23 cellular contexts compared by ENCODE assay signal in genomic region chr21:38256599-38257302, GRCh38. TPM values are rescaled to one million over a fixed set of nuclear protein-coding genes. Genes with fewer than 3 reads are reported as not detected.
DNase-seq lines count a peak whose midpoint lies in the region; ATAC-seq, FAIRE-seq and TF ChIP-seq lines count a peak whose summit lies in the region.
"Had no signal": no experiment of that assay in that cellular context is flagged by ENCODE, and none has a peak within 500 bp of the region (broad histone marks: within the 10 kb centered on the region; RNA-seq: fewer than 3 reads in every experiment).

TSS of gene KCNJ15 (plus strand) at chr21:38256991. CDS start at chr21:38299262, 42,271 bp downstream.

- peaks cover 11% of the 10 kb centered on the region for H3K4me1 ChIP-seq in lower lobe of right lung
- peaks cover 5% of the 10 kb centered on the region for H3K4me1 ChIP-seq in smooth muscle cell (ENCODE audit: low read depth)
- H3K4me1 ChIP-seq: HAP-1 had no signal

- H3K27ac Mint-ChIP-seq in Calu3 (ENCODE audit: unreplicated experiment): peak within 1 kb of the TSS; percentile 85
- H3K27ac Mint-ChIP-seq: activated CD4-positive, alpha-beta memory T cell treated with anti-CD3 and anti-CD28 coated beads for 36 hours; immature natural killer cell; natural killer cell had no signal

- peak; percentile 49 to 57 for ATAC-seq in lower lobe of right lung
- no peak for ATAC-seq in HG03520 (IDR thresholded peaks at IDR 0.05; ENCODE audit: unreplicated experiment)
- ATAC-seq: heart right ventricle, natural killer cell had no signal

- no peak for TF ChIP-seq CTCF in Calu3 (IDR thresholded peaks at IDR 0.05; ENCODE audit: unreplicated experiment)
- TF ChIP-seq CTCF in bronchial epithelial cell (IDR thresholded peaks at IDR 0.05; ENCODE audit: insufficient read depth, low read length, severe bottlenecking): no peak
- TF ChIP-seq CTCF in lower lobe of right lung (IDR thresholded peaks at IDR 0.05): no peak
- no peak for TF ChIP-seq CTCF in smooth muscle cell (IDR thresholded peaks at IDR 0.05; ENCODE audit: borderline replicate concordance, insufficient read depth, poor library complexity, severe bottlenecking)
- TF ChIP-seq CTCF in GM13977 (IDR thresholded peaks at IDR 0.05; ENCODE audit: extremely low read depth, insufficient read depth, missing control alignments): no peak

- no peaks in the 10 kb centered on the region for H3K27me3 ChIP-seq in bronchial epithelial cell (ENCODE audit: control insufficient read depth, insufficient read depth, low read length)
- no peaks in the 10 kb centered on the region for H3K27me3 ChIP-seq in lower lobe of right lung (ENCODE audit: low read depth)
- H3K27me3 ChIP-seq in smooth muscle cell (ENCODE audit: low read depth): no peaks in the 10 kb centered on the region

- H3K4me3 ChIP-seq in bronchial epithelial cell (ENCODE audit: low read depth, low read length): peak within 1 kb of the TSS; percentile 59
- H3K4me3 ChIP-seq in lower lobe of right lung: peak within 1 kb of the TSS; percentile 44
- H3K4me3 ChIP-seq in smooth muscle cell: peak within 1 kb of the TSS; percentile 17
- H3K4me3 ChIP-seq: HAP-1, MG63 had no signal

- no peaks in the 10 kb centered on the region for H3K9me3 Mint-ChIP-seq in Calu3 (ENCODE audit: low read depth, unreplicated experiment)
- H3K9me3 Mint-ChIP-seq: activated CD4-positive, alpha-beta memory T cell treated with anti-CD3 and anti-CD28 coated beads for 36 hours; natural killer cell had no signal

- H3K4me1 Mint-ChIP-seq in Calu3 (ENCODE audit: low read depth, unreplicated experiment): peaks cover 57% of the 10 kb centered on the region
- H3K4me1 Mint-ChIP-seq: immature natural killer cell, natural killer cell had no signal

- WGBS in smooth muscle cell (ENCODE audit: low lambda C conversion rate): 82% methylated on average over 5 of the region's 5 CpGs

- H4K20me1 ChIP-seq in smooth muscle cell (ENCODE audit: low read depth): no peaks in the 10 kb centered on the region

- in situ Hi-C loops in GM13977 (cut with MboI; ENCODE audit: low pct_unique_long_range_greater_than_20kb, low sequenced_read_pairs, unreplicated experiment): no loop called here

- H3F3A ChIP-seq in smooth muscle cell (ENCODE audit: low read depth): peaks cover 3% of the 10 kb centered on the region

- H2AFZ ChIP-seq in smooth muscle cell (ENCODE audit: low read depth): no peak within 1 kb of the TSS

- no peaks in the 10 kb centered on the region for H3K27me3 Mint-ChIP-seq in Calu3 (ENCODE audit: unreplicated experiment)

- peak within 1 kb of the TSS; percentile 82 for H3K4me3 Mint-ChIP-seq in Calu3 (ENCODE audit: low read depth, unreplicated experiment)
- H3K4me3 Mint-ChIP-seq: activated CD4-positive, alpha-beta memory T cell treated with anti-CD3 and anti-CD28 coated beads for 36 hours; immature natural killer cell; natural killer cell had no signal

- no peak within 1 kb of the TSS for H3K9ac ChIP-seq in smooth muscle cell (ENCODE audit: low read depth)

- H3K36me3 ChIP-seq in bronchial epithelial cell (ENCODE audit: control insufficient read depth, insufficient read depth, low read length) (no peaks in the 10 kb centered on the region), lower lobe of right lung (no peaks in the 10 kb centered on the region), smooth muscle cell (ENCODE audit: low read depth) (no peaks in the 10 kb centered on the region)
- H3K36me3 ChIP-seq: HAP-1, heart right ventricle, MG63, WERI-Rb-1 had no signal

- H3K36me3 Mint-ChIP-seq in Calu3 (ENCODE audit: insufficient read depth, unreplicated experiment): peaks cover 20% of the 10 kb centered on the region
- H3K36me3 Mint-ChIP-seq: activated CD4-positive, alpha-beta memory T cell treated with anti-CD3 and anti-CD28 coated beads for 36 hours; immature natural killer cell; natural killer cell had no signal

- BruUV-seq in Calu3 (replicated peaks; lab: Mats Ljungman, UMichigan): no TSS peak

- DNase-seq in Calu3 (no peak), bronchial epithelial cell (ENCODE audit: low read depth) (peak; percentile 90), lower lobe of right lung (no peak), smooth muscle cell (lab: John Stamatoyannopoulos, UW; ENCODE audit: unreplicated experiment) (no peak), GM13977 (ENCODE audit: low spot score) (no peak), LoVo (ENCODE audit: low spot score) (no peak), NCI-H748 treated with DMSO at 0.1 percent for 48 hours (lab: John Stamatoyannopoulos, UW) (no peak)
- DNase-seq: activated CD4-positive, alpha-beta memory T cell treated with anti-CD3 and anti-CD28 coated beads for 36 hours; activated T-cell treated with anti-CD3 and anti-CD28 coated beads for 4 hours; C1 segment of cervical spinal cord; DMS 273 treated with DMSO at 0.1 percent for 48 hours; heart right ventricle; immature natural killer cell; MG63; natural killer cell; NCI-H146; NCI-H2227 treated with DMSO at 0.1 percent for 48 hours; NCI-H82; T-helper 2 cell; WERI-Rb-1 had no signal

- H3K27ac ChIP-seq in lower lobe of right lung (peak within 1 kb of the TSS; percentile 80), smooth muscle cell (ENCODE audit: low read depth) (peak within 1 kb of the TSS; percentile 83)
- H3K27ac ChIP-seq: WERI-Rb-1 had no signal

- no peaks in the 10 kb centered on the region for H3K9me3 ChIP-seq in lower lobe of right lung
- H3K9me3 ChIP-seq in smooth muscle cell (replicated peaks; ENCODE audit: low read depth): no peaks in the 10 kb centered on the region
- H3K9me3 ChIP-seq: HAP-1, heart right ventricle, MG63 had no signal

- peak within 1 kb of the TSS; percentile 18 for H3K4me2 ChIP-seq in smooth muscle cell

- CTCF ChIA-PET in Calu3 (lab: Charles Lee): interaction anchor here (1.1 to 1.6 kb wide), 2 partner anchors 37 to 86 kb away, joined by 4 to 5 read pairs; no protein-coding TSS in a partner anchor

- FAIRE-seq in bronchial epithelial cell (lab: Jason Lieb, UNC): no peak

- intact Hi-C loops in Calu3 (cut with micrococcal nuclease; ENCODE audit: unreplicated experiment): loop anchor here (2.0 kb wide), 1 partner anchor 38 kb away; no protein-coding TSS in a partner anchor
- intact Hi-C loops in lower lobe of right lung (cut with DNase I): no loop called here

- no peaks in the 10 kb centered on the region for H3K79me2 ChIP-seq in smooth muscle cell (ENCODE audit: low read depth)

RNA-seq across cellular contexts. Expression of gene KCNJ15, which starts in this region (rescaled TPM):
- total RNA-seq in Calu3 (2022) (34.8 and 48.0 TPM in 2 replicates), bronchial epithelial cell (0.38 and 2.1 TPM in 2 replicates), lower lobe of right lung (62.7 TPM), smooth muscle cell (14.7 and 21.9 TPM in 2 replicates)
- 4.2 and 12.9 TPM in 2 replicates for polyA plus RNA-seq in smooth muscle cell
- total RNA-seq: cerebellum had no signal
- polyA plus RNA-seq: immature natural killer cell had no signal
